10 cellular contexts compared by ENCODE assay signal in genomic region chr3:188299068-188299467, GRCh38.
DNase-seq lines count a peak whose midpoint lies in the region; ATAC-seq and TF ChIP-seq lines count a peak whose summit lies in the region.
"Had no signal": no experiment of that assay in that cellular context is flagged by ENCODE, and none has a peak within 500 bp of the region (broad histone marks: within the 10 kb centered on the region; RNA-seq: fewer than 3 reads in every experiment).

No MANE protein-coding gene starts in this region.

- peak overlapping the region; percentile 75 for H3K27ac Mint-ChIP-seq in activated CD8-positive, alpha-beta memory T cell treated with anti-CD3 and anti-CD28 coated beads, Interleukin-2, amount 10 ng/mL, durations not matched to agents 7 days and 5 days
- H3K27ac Mint-ChIP-seq in activated CD4-positive, alpha-beta memory T cell treated with anti-CD3 and anti-CD28 coated beads for 36 hours: peak overlapping the region; percentile 92
- H3K27ac Mint-ChIP-seq in CD4-positive, alpha-beta T cell: no peak overlapping the region

- no peaks in the 10 kb centered on the region for H3K27me3 ChIP-seq in foreskin keratinocyte
- H3K27me3 ChIP-seq in CD4-positive, alpha-beta T cell (ENCODE audit: control insufficient read depth, insufficient read depth, low read length): no peaks in the 10 kb centered on the region
- H3K27me3 ChIP-seq: upper lobe of left lung had no signal

- H3K9me3 Mint-ChIP-seq in activated CD8-positive, alpha-beta memory T cell treated with anti-CD3 and anti-CD28 coated beads, Interleukin-2, amount 10 ng/mL, durations not matched to agents 7 days and 5 days (ENCODE audit: low read depth): no peaks in the 10 kb centered on the region
- no peaks in the 10 kb centered on the region for H3K9me3 Mint-ChIP-seq in activated CD4-positive, alpha-beta memory T cell treated with anti-CD3 and anti-CD28 coated beads for 36 hours
- H3K9me3 Mint-ChIP-seq in CD4-positive, alpha-beta T cell: no peaks in the 10 kb centered on the region

- CTCF ChIA-PET in activated CD8-positive, alpha-beta memory T cell treated with anti-CD3 and anti-CD28 coated beads, Interleukin-2, amount 10 ng/mL, durations not matched to agents 7 days and 5 days (lab: Charles Lee): interaction anchor here (1.1 to 1.9 kb wide), 3 partner anchors 9 to 560 kb away, joined by 3 to 4 read pairs (median 4); no protein-coding TSS in a partner anchor
- CTCF ChIA-PET in activated CD4-positive, alpha-beta memory T cell treated with anti-CD3 and anti-CD28 coated beads for 36 hours (lab: Charles Lee): interaction anchor here (0.7 to 6.3 kb wide), 5 partner anchors 24 to 559 kb away, joined by 3 to 64 read pairs (median 3); no protein-coding TSS in a partner anchor
- CTCF ChIA-PET in CD4-positive, alpha-beta T cell (lab: Charles Lee): no interaction called here
- CTCF ChIA-PET in GM10248 (lab: Yijun Ruan, JAX): no interaction called here

- peak; percentile 84 for ATAC-seq in activated CD8-positive, alpha-beta memory T cell treated with anti-CD3 and anti-CD28 coated beads, Interleukin-2, amount 10 ng/mL, durations not matched to agents 7 days and 5 days
- peak; percentile 51 for ATAC-seq in foreskin keratinocyte
- ATAC-seq in stimulated activated naive CD8-positive, alpha-beta T cell treated with anti-CD3 and anti-CD28 coated beads, Interleukin-15, Interleukin-2, amounts not matched to agents 100 U/mL and 50 U/mL, for 24 hours: peak; percentile 78
- ATAC-seq in CD4-positive, alpha-beta T cell (ENCODE audit: poor library complexity): no peak

- peak; percentile 72 for DNase-seq in activated CD8-positive, alpha-beta memory T cell treated with anti-CD3 and anti-CD28 coated beads, Interleukin-2, amount 10 ng/mL, durations not matched to agents 7 days and 5 days
- no peak for DNase-seq in activated CD8-positive, alpha-beta memory T cell treated with anti-CD3 and anti-CD28 coated beads for 24 hours
- peak; percentile 84 for DNase-seq in activated CD4-positive, alpha-beta memory T cell treated with anti-CD3 and anti-CD28 coated beads for 36 hours
- DNase-seq in foreskin keratinocyte (no peak), GM10248 (ENCODE audit: extremely low spot score) (no peak)
- peak; percentile 38 for DNase-seq in stimulated activated naive CD8-positive, alpha-beta T cell treated with anti-CD3 and anti-CD28 coated beads, Interleukin-15, Interleukin-2, amounts not matched to agents 100 U/mL and 50 U/mL, for 24 hours
- no peak for DNase-seq in central memory CD4-positive, alpha-beta T cell
- no peak for DNase-seq in CD4-positive, alpha-beta T cell
- DNase-seq: EL, upper lobe of left lung had no signal

- peak overlapping the region; percentile 1 for H3K4me3 Mint-ChIP-seq in activated CD8-positive, alpha-beta memory T cell treated with anti-CD3 and anti-CD28 coated beads, Interleukin-2, amount 10 ng/mL, durations not matched to agents 7 days and 5 days
- peak overlapping the region; percentile 46 for H3K4me3 Mint-ChIP-seq in activated CD4-positive, alpha-beta memory T cell treated with anti-CD3 and anti-CD28 coated beads for 36 hours
- H3K4me3 Mint-ChIP-seq in CD4-positive, alpha-beta T cell: no peak overlapping the region

- POLR2A ChIA-PET in activated CD4-positive, alpha-beta memory T cell treated with anti-CD3 and anti-CD28 coated beads for 36 hours (lab: Charles Lee): interaction anchor here (0.8 to 3.0 kb wide), 15 partner anchors 8 to 561 kb away, joined by 3 to 32 read pairs (median 5); partner anchors contain the start of genes BCL6 and LPP
- POLR2A ChIA-PET in CD4-positive, alpha-beta T cell (lab: Charles Lee): no interaction called here
- POLR2A ChIA-PET in GM10248 (lab: Yijun Ruan, JAX): no interaction called here

- peaks cover 38% of the 10 kb centered on the region for H3K4me1 ChIP-seq in foreskin keratinocyte

- peaks cover 8% of the 10 kb centered on the region for H3K36me3 Mint-ChIP-seq in activated CD8-positive, alpha-beta memory T cell treated with anti-CD3 and anti-CD28 coated beads, Interleukin-2, amount 10 ng/mL, durations not matched to agents 7 days and 5 days
- H3K36me3 Mint-ChIP-seq in activated CD4-positive, alpha-beta memory T cell treated with anti-CD3 and anti-CD28 coated beads for 36 hours: peaks cover 4% of the 10 kb centered on the region
- no peaks in the 10 kb centered on the region for H3K36me3 Mint-ChIP-seq in CD4-positive, alpha-beta T cell (ENCODE audit: low read depth)

- H3K9me3 ChIP-seq in CD4-positive, alpha-beta T cell (ENCODE audit: control insufficient read depth, low read length): no peaks in the 10 kb centered on the region
- H3K9me3 ChIP-seq: upper lobe of left lung had no signal

- intact Hi-C loops in activated CD4-positive, alpha-beta memory T cell treated with anti-CD3 and anti-CD28 coated beads for 36 hours (cut with micrococcal nuclease): loop anchor here (1.0 to 5.0 kb wide), 14 partner anchors 10 to 618 kb away; no protein-coding TSS in a partner anchor
- intact Hi-C loops in CD4-positive, alpha-beta T cell (cut with DNase I, micrococcal nuclease): no loop called here

- peaks cover 42% of the 10 kb centered on the region for H3K4me1 Mint-ChIP-seq in activated CD8-positive, alpha-beta memory T cell treated with anti-CD3 and anti-CD28 coated beads, Interleukin-2, amount 10 ng/mL, durations not matched to agents 7 days and 5 days
- H3K4me1 Mint-ChIP-seq in activated CD4-positive, alpha-beta memory T cell treated with anti-CD3 and anti-CD28 coated beads for 36 hours (ENCODE audit: low read depth): peaks cover 80% of the 10 kb centered on the region
- peaks cover 43% of the 10 kb centered on the region for H3K4me1 Mint-ChIP-seq in CD4-positive, alpha-beta T cell (ENCODE audit: low read depth)

- H3K27ac ChIP-seq in foreskin keratinocyte: no peak overlapping the region
- no peak overlapping the region for H3K27ac ChIP-seq in CD4-positive, alpha-beta T cell (ENCODE audit: low read depth, low read length)

- TF ChIP-seq CTCF in foreskin keratinocyte (conservative IDR thresholded peaks at IDR 0.05) (no peak), GM10248 (IDR thresholded peaks at IDR 0.05; ENCODE audit: control extremely low read depth, extremely low read depth, low read depth, missing control alignments) (no peak)
- TF ChIP-seq CTCF in CD4-positive, alpha-beta T cell (IDR thresholded peaks at IDR 0.05): no peak

- H3K27me3 Mint-ChIP-seq in activated CD8-positive, alpha-beta memory T cell treated with anti-CD3 and anti-CD28 coated beads, Interleukin-2, amount 10 ng/mL, durations not matched to agents 7 days and 5 days: peaks cover 20% of the 10 kb centered on the region
- H3K27me3 Mint-ChIP-seq in activated CD4-positive, alpha-beta memory T cell treated with anti-CD3 and anti-CD28 coated beads for 36 hours: no peaks in the 10 kb centered on the region
- no peaks in the 10 kb centered on the region for H3K27me3 Mint-ChIP-seq in CD4-positive, alpha-beta T cell

Comparison
In these comparisons a context has a peak if more than half of its experiments do, and no peak if none do; other contexts are left out.
1. DNase-seq: peak in activated CD8-positive, alpha-beta memory T cell treated with anti-CD3 and anti-CD28 coated beads, Interleukin-2, amount 10 ng/mL, durations not matched to agents 7 days and 5 days (single experiment), activated CD4-positive, alpha-beta memory T cell treated with anti-CD3 and anti-CD28 coated beads for 36 hours (single experiment) and stimulated activated naive CD8-positive, alpha-beta T cell treated with anti-CD3 and anti-CD28 coated beads, Interleukin-15, Interleukin-2, amounts not matched to agents 100 U/mL and 50 U/mL, for 24 hours (single experiment); none in activated CD8-positive, alpha-beta memory T cell treated with anti-CD3 and anti-CD28 coated beads for 24 hours (single experiment), foreskin keratinocyte (0 of 2), central memory CD4-positive, alpha-beta T cell (single experiment), CD4-positive, alpha-beta T cell (0 of 10) and GM10248 (single experiment).
2. CTCF ChIA-PET loops: an anchor here in activated CD8-positive, alpha-beta memory T cell treated with anti-CD3 and anti-CD28 coated beads, Interleukin-2, amount 10 ng/mL, durations not matched to agents 7 days and 5 days (1.1 to 1.9 kb wide) and activated CD4-positive, alpha-beta memory T cell treated with anti-CD3 and anti-CD28 coated beads for 36 hours (0.7 to 6.3 kb wide); none called in CD4-positive, alpha-beta T cell and GM10248.